28 cellular contexts compared by ENCODE assay signal in the genomic region with DNA sequence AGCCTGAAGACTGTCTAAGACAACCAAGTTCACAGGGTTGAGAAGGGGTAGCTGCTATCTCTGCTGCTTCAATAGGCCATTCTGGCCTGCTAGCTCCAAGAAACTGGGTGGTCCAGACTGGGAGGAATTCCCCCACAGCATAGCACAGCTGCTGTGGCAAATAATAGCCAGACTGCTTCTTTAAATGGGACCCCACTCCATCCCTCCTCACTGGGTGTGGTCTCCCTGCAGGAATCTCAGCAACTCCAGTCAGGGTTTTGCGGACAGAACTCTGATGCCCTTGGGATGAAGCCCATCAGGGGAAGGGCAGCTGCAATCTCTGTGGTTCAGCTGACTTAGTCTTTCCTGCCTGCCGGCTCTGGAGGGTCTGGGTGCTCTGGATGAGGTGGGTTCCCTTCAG.
"Had no signal": no experiment of that assay in that cellular context is flagged by ENCODE, and none has a peak within 500 bp of the region (broad histone marks: within the 10 kb centered on the region; RNA-seq: fewer than 3 reads in every experiment).

No MANE protein-coding gene starts in this region.

- H3K4me1 ChIP-seq: stomach, suprapubic skin, testis, thyroid gland, tibial artery, tibial nerve, transverse colon, upper lobe of left lung, upper lobe of right lung, uterus, vagina had no signal

- H3K9me3 ChIP-seq: suprapubic skin, testis, thoracic aorta, thyroid gland, transverse colon, upper lobe of left lung, upper lobe of right lung, uterus, vagina had no signal

- H3K27me3 Mint-ChIP-seq: stimulated activated memory B cell treated with anti-CD40 and anti-IgM and Interleukin-4, amounts not matched to agents 10 μg/mL and 1 μg/mL and 100 μg/mL, for 72 hours; stimulated activated naive B cell treated with anti-CD40 and anti-IgM and Interleukin-4, amounts not matched to agents 10 μg/mL and 1 μg/mL and 100 μg/mL, for 72 hours; stimulated activated naive CD8-positive, alpha-beta T cell treated with anti-CD3 and anti-CD28 coated beads, Interleukin-15, amount 100 ng/mL, for 72 hours; stimulated activated naive CD8-positive, alpha-beta T cell treated with anti-CD3 and anti-CD28 coated beads, Interleukin-15, Interleukin-2, amounts not matched to agents 100 ng/mL and 50 ng/mL, for 24 hours; type B pancreatic cell had no signal

- H3K4me3 ChIP-seq: stomach, suprapubic skin, testis, thoracic aorta, thyroid gland, tibial artery, tibial nerve, transverse colon, upper lobe of left lung, upper lobe of right lung, uterus, vagina had no signal

- H3K36me3 Mint-ChIP-seq: stimulated activated effector memory CD8-positive, alpha-beta T cell treated with anti-CD3 and anti-CD28 coated beads, Interleukin-12 subunit alpha, Interleukin-12 subunit beta, amount 100 ng/mL, for 72 hours; stimulated activated memory B cell treated with anti-CD40 and anti-IgM and Interleukin-4, amounts not matched to agents 10 μg/mL and 1 μg/mL and 100 μg/mL, for 72 hours; stimulated activated naive B cell treated with anti-CD40 and anti-IgM and Interleukin-4, amounts not matched to agents 10 μg/mL and 1 μg/mL and 100 μg/mL, for 72 hours; type B pancreatic cell had no signal

- H3K36me3 ChIP-seq: stomach, suprapubic skin, thoracic aorta, thyroid gland, tibial artery, tibial nerve, transverse colon, upper lobe of left lung, upper lobe of right lung, uterus, vagina had no signal

- H3K4me3 Mint-ChIP-seq: stimulated activated effector memory CD8-positive, alpha-beta T cell treated with anti-CD3 and anti-CD28 coated beads, Interleukin-12 subunit alpha, Interleukin-12 subunit beta, amount 100 ng/mL, for 72 hours; stimulated activated memory B cell treated with anti-CD40 and anti-IgM and Interleukin-4, amounts not matched to agents 10 μg/mL and 1 μg/mL and 100 μg/mL, for 72 hours; stimulated activated naive B cell treated with anti-CD40 and anti-IgM and Interleukin-4, amounts not matched to agents 10 μg/mL and 1 μg/mL and 100 μg/mL, for 72 hours; stimulated activated naive CD8-positive, alpha-beta T cell treated with anti-CD3 and anti-CD28 coated beads, Interleukin-15, amount 100 ng/mL, for 72 hours; stimulated activated naive CD8-positive, alpha-beta T cell treated with anti-CD3 and anti-CD28 coated beads, Interleukin-15, Interleukin-2, amounts not matched to agents 100 ng/mL and 50 ng/mL, for 24 hours; type B pancreatic cell had no signal

- H3K27ac Mint-ChIP-seq: stimulated activated effector memory CD8-positive, alpha-beta T cell treated with anti-CD3 and anti-CD28 coated beads, Interleukin-12 subunit alpha, Interleukin-12 subunit beta, amount 100 ng/mL, for 72 hours; stimulated activated memory B cell treated with anti-CD40 and anti-IgM and Interleukin-4, amounts not matched to agents 10 μg/mL and 1 μg/mL and 100 μg/mL, for 72 hours; stimulated activated naive B cell treated with anti-CD40 and anti-IgM and Interleukin-4, amounts not matched to agents 10 μg/mL and 1 μg/mL and 100 μg/mL, for 72 hours; stimulated activated naive CD8-positive, alpha-beta T cell treated with anti-CD3 and anti-CD28 coated beads, Interleukin-15, amount 100 ng/mL, for 72 hours; stimulated activated naive CD8-positive, alpha-beta T cell treated with anti-CD3 and anti-CD28 coated beads, Interleukin-15, Interleukin-2, amounts not matched to agents 100 ng/mL and 50 ng/mL, for 24 hours; type B pancreatic cell had no signal

- H3K9me3 Mint-ChIP-seq: type B pancreatic cell had no signal

- H3K27ac ChIP-seq: stomach, suprapubic skin, testis, thoracic aorta, thyroid gland, tibial artery, tibial nerve, transverse colon, upper lobe of left lung, upper lobe of right lung, uterus, vagina had no signal

- DNase-seq: stimulated activated CD4-positive, alpha-beta T cell treated with anti-CD3 and anti-CD28 coated beads, Interleukin-2, amount 100 ng/mL, for 48 hours; stimulated activated CD4-positive, alpha-beta T cell treated with anti-CD3 and anti-CD28 coated beads, Interleukin-4, amount 100 ng/mL, for 1 hour; stimulated activated CD4-positive, alpha-beta T cell treated with anti-CD3 and anti-CD28 coated beads, Interleukin-4, amount 100 ng/mL, for 24 hours; stimulated activated CD4-positive, alpha-beta T cell treated with anti-CD3 and anti-CD28 coated beads, Interleukin-4, amount 100 ng/mL, for 4 hours; stimulated activated CD8-positive, alpha-beta memory T cell treated with anti-CD3 and anti-CD28 coated beads, Interleukin-4, amount 100 ng/mL, for 48 hours; stimulated activated naive B cell treated with anti-CD40 and anti-IgM and Interleukin-4, amounts not matched to agents 10 μg/mL and 1 μg/mL and 100 μg/mL, for 72 hours; stimulated activated naive CD4-positive, alpha-beta T cell; stimulated activated naive CD4-positive, alpha-beta T cell treated with Interleukin-2 at 50 U/mL for 16 hours; stimulated activated naive CD8-positive, alpha-beta T cell treated with anti-CD3 and anti-CD28 coated beads, Interleukin-15, amount 100 ng/mL, for 72 hours; stimulated activated naive CD8-positive, alpha-beta T cell treated with anti-CD3 and anti-CD28 coated beads, Interleukin-15, Interleukin-2, amounts not matched to agents 100 U/mL and 50 U/mL, for 24 hours; stomach; substantia nigra; testis; thyroid gland; tibial artery; transverse colon; trophoblast cell; upper lobe of right lung; uterus had no signal

- H3K27me3 ChIP-seq: stomach, suprapubic skin, testis, thyroid gland, tibial artery, tibial nerve, transverse colon, upper lobe of left lung, upper lobe of right lung, uterus, vagina had no signal

- H3K4me1 Mint-ChIP-seq: stimulated activated effector memory CD8-positive, alpha-beta T cell treated with anti-CD3 and anti-CD28 coated beads, Interleukin-12 subunit alpha, Interleukin-12 subunit beta, amount 100 ng/mL, for 72 hours; stimulated activated memory B cell treated with anti-CD40 and anti-IgM and Interleukin-4, amounts not matched to agents 10 μg/mL and 1 μg/mL and 100 μg/mL, for 72 hours; stimulated activated naive B cell treated with anti-CD40 and anti-IgM and Interleukin-4, amounts not matched to agents 10 μg/mL and 1 μg/mL and 100 μg/mL, for 72 hours; stimulated activated naive CD8-positive, alpha-beta T cell treated with anti-CD3 and anti-CD28 coated beads, Interleukin-15, amount 100 ng/mL, for 72 hours had no signal
